ENCODE assay signal across 11 cellular contexts in genomic region chr10:17923728-17924127, GRCh38. TPM values are rescaled to one million over a fixed set of nuclear protein-coding genes. Genes with fewer than 3 reads are reported as not detected.
DNase-seq lines count a peak whose midpoint lies in the region; ATAC-seq and TF ChIP-seq lines count a peak whose summit lies in the region.
"Had no signal": no experiment of that assay in that cellular context is flagged by ENCODE, and none has a peak within 500 bp of the region (broad histone marks: within the 10 kb centered on the region; RNA-seq: fewer than 3 reads in every experiment).

No MANE protein-coding gene starts in this region.

- H3K9me3 Mint-ChIP-seq in GM23338: no peaks in the 10 kb centered on the region; the same call in 2 of the 3 replicates

- H3K9me2 ChIP-seq in GM23338 (ENCODE audit: insufficient read depth): peaks cover 9% of the 10 kb centered on the region

- H3K27ac ChIP-seq in GM23338 (ENCODE audit: low read depth): no peak overlapping the region

- no peaks in the 10 kb centered on the region for H3K27me3 Mint-ChIP-seq in GM23338 (ENCODE audit: insufficient read depth, low read depth, poor library complexity)

- H3K36me3 Mint-ChIP-seq in GM23338 (ENCODE audit: low read depth): no peaks in the 10 kb centered on the region

- 0 out of 2 replicates have a peak overlapping the region, but pooled peaks have one; percentile 23 for H2AFZ ChIP-seq in GM23338

- DNase-seq in GM23338 (ENCODE audit: low spot score) (no peak), amniotic epithelial cell (ENCODE audit: low read depth) (peak; percentile 92), left ventricle myocardium superior (no peak), stromal cell of bone marrow (ENCODE audit: low read depth) (peak; percentile 94), NCI-H146 (lab: John Stamatoyannopoulos, UW) (no peak), NCI-H82 (lab: John Stamatoyannopoulos, UW) (no peak), T1000 (lab: John Stamatoyannopoulos, UW) (no peak)
- DNase-seq: activated CD8-positive, alpha-beta memory T cell treated with anti-CD3 and anti-CD28 coated beads for 24 hours; left cardiac atrium; stimulated activated CD4-positive, alpha-beta T cell treated with anti-CD3 and anti-CD28 coated beads, Interleukin-1b, Interleukin-23, amount 100 ng/mL, for 48 hours had no signal

- no peaks in the 10 kb centered on the region for H4K20me1 ChIP-seq in GM23338 (replicated peaks; ENCODE audit: insufficient read depth)

- no peak overlapping the region for H3K4me3 ChIP-seq in GM23338

- H3K4me2 ChIP-seq in GM23338: no peak overlapping the region

- no peak overlapping the region for H3K4me3 Mint-ChIP-seq in GM23338

- ATAC-seq in GM23338 (no peak), left ventricle myocardium superior (peak; percentile 80), HG03135 (IDR thresholded peaks at IDR 0.05; ENCODE audit: unreplicated experiment) (no peak)

- intact Hi-C loops in left ventricle myocardium superior (cut with micrococcal nuclease): no loop called here

- no peaks in the 10 kb centered on the region for H3K36me3 ChIP-seq in GM23338 (ENCODE audit: insufficient read depth)

- H3K4me1 ChIP-seq in GM23338 (ENCODE audit: insufficient read depth): 0 out of 2 replicates have a peak, but pooled peaks cover 4% of the 10 kb centered on the region

- no peaks in the 10 kb centered on the region for H3K27me3 ChIP-seq in GM23338 (ENCODE audit: insufficient read depth)

- no peaks in the 10 kb centered on the region for H3F3A ChIP-seq in GM23338 (replicated peaks; ENCODE audit: low read depth)

- no peaks in the 10 kb centered on the region for H3K79me2 ChIP-seq in GM23338 (replicated peaks; ENCODE audit: insufficient read depth)

- H3K4me1 Mint-ChIP-seq in GM23338: peaks cover 9% of the 10 kb centered on the region; the same call in 2 of the 3 replicates

- no peak for TF ChIP-seq CTCF in GM23338 (conservative IDR thresholded peaks at IDR 0.05; ENCODE audit: low read depth in 2 of 2)

- no peak overlapping the region for H3K27ac Mint-ChIP-seq in GM23338

TF ChIP-seq in GM23338, 12 proteins besides CTCF, POLR2A, EP300 and RAD21:
- TF ChIP-seq ZNF462 (CRISPR knock-in tag; IDR thresholded peaks at IDR 0.05): no peak
- TF ChIP-seq CREB1 (CRISPR knock-in tag; IDR thresholded peaks at IDR 0.05; ENCODE audit: low read depth): no peak
- no peak for TF ChIP-seq REST (IDR thresholded peaks at IDR 0.05; ENCODE audit: unreplicated experiment)
- no peak for TF ChIP-seq ETS1 (IDR thresholded peaks at IDR 0.05)
- TF ChIP-seq POLR2AphosphoS5 (IDR thresholded peaks at IDR 0.05; ENCODE audit: low read depth): no peak
- TF ChIP-seq STAT1 (IDR thresholded peaks at IDR 0.05; ENCODE audit: unreplicated experiment): no peak
- no peak for TF ChIP-seq ZNF114 (CRISPR knock-in tag; IDR thresholded peaks at IDR 0.05)
- TF ChIP-seq JUNB (IDR thresholded peaks at IDR 0.05; ENCODE audit: unreplicated experiment): no peak
- no peak for TF ChIP-seq ZNF331 (CRISPR knock-in tag; IDR thresholded peaks at IDR 0.05; ENCODE audit: low read depth)
- no peak for TF ChIP-seq NANOG (IDR thresholded peaks at IDR 0.05; ENCODE audit: borderline replicate concordance)
- TF ChIP-seq EZH2 (IDR thresholded peaks at IDR 0.05; ENCODE audit: low read depth, unreplicated experiment): no peak
- no peak for TF ChIP-seq EZH2phosphoT487 (IDR thresholded peaks at IDR 0.05; ENCODE audit: unreplicated experiment)

RNA-seq across cellular contexts. Expression of gene SLC39A12, which starts 28.0 kb away (rescaled TPM):
- not detected in 2 replicates for total RNA-seq in GM23338 (2014; rRNA removed; shearing (Covaris generic))
- polyA plus RNA-seq in GM23338 (2016; fragmentation: Nextera tagmentation; extraction: Ambion mirVana): not detected in 2 replicates
- total RNA-seq in left ventricle myocardium superior: not detected
- total RNA-seq: left cardiac atrium had no signal

Comparison
In these comparisons a context has a peak if more than half of its experiments do, and no peak if none do; other contexts are left out.
1. DNase-seq: peak in amniotic epithelial cell (single experiment) and stromal cell of bone marrow (single experiment); none in GM23338 (single experiment), left ventricle myocardium superior (single experiment), NCI-H146 (single experiment), NCI-H82 (single experiment) and T1000 (single experiment).